In genomic region chr13:28719656-28720055, GRCh38 we compare ENCODE assay signal across 9 cellular contexts. TPM values are rescaled to one million over a fixed set of nuclear protein-coding genes. Genes with fewer than 3 reads are reported as not detected.
DNase-seq lines count a peak whose midpoint lies in the region; ATAC-seq and TF ChIP-seq lines count a peak whose summit lies in the region.
"Had no signal": no experiment of that assay in that cellular context is flagged by ENCODE, and none has a peak within 500 bp of the region (broad histone marks: within the 10 kb centered on the region; RNA-seq: fewer than 3 reads in every experiment).

No MANE protein-coding gene starts in this region.

- no peak for ATAC-seq in HG03108 (IDR thresholded peaks at IDR 0.05; ENCODE audit: unreplicated experiment)
- ATAC-seq in HG02759 (IDR thresholded peaks at IDR 0.05; ENCODE audit: unreplicated experiment), result no peak

- H3K9me3 Mint-ChIP-seq in HFFc6, result no peaks in the 10 kb centered on the region

- peak overlapping the region; percentile 38 for H2BK15ac ChIP-seq in mesendoderm (replicated peaks; ENCODE audit: low read depth)

- in situ Hi-C loops in GM13976 (cut with MboI; ENCODE audit: low sequenced_read_pairs, unreplicated experiment), result no loop called here

- H3K4me1 ChIP-seq in breast epithelium (no peaks in the 10 kb centered on the region), mesendoderm (ENCODE audit: control insufficient read depth, low read depth, low read length) (peaks cover 9% of the 10 kb centered on the region)

- no peak overlapping the region for H3K9ac ChIP-seq in mesendoderm (ENCODE audit: low read length)

- peaks cover 59% of the 10 kb centered on the region for H3K4me1 Mint-ChIP-seq in HFFc6 (ENCODE audit: low read depth)

- no peak overlapping the region for H2BK5ac ChIP-seq in mesendoderm (ENCODE audit: low read length)

- H3K23ac ChIP-seq in mesendoderm (ENCODE audit: low read length), result no peak overlapping the region

- no peaks in the 10 kb centered on the region for H3K9me3 ChIP-seq in breast epithelium

- H3K79me2 ChIP-seq in mesendoderm (ENCODE audit: control insufficient read depth, insufficient read depth, low read length), result no peaks in the 10 kb centered on the region

- peak overlapping the region; percentile 98 for H3K27ac Mint-ChIP-seq in HFFc6

- H3K4me2 ChIP-seq in mesendoderm (ENCODE audit: low read length), result peak overlapping the region; percentile 57

- H3K56ac ChIP-seq in mesendoderm (ENCODE audit: low read length), result peak overlapping the region; percentile 17

- H3K79me1 ChIP-seq in mesendoderm (ENCODE audit: low read length), result no peaks in the 10 kb centered on the region

- peaks cover 4% of the 10 kb centered on the region for H3K27me3 Mint-ChIP-seq in HFFc6 (ENCODE audit: insufficient read depth)

- no peaks in the 10 kb centered on the region for H3K27me3 ChIP-seq in breast epithelium
- no peaks in the 10 kb centered on the region for H3K27me3 ChIP-seq in mesendoderm (ENCODE audit: insufficient read depth, low read length, poor library complexity)

- no peak for TF ChIP-seq POLR2A in breast epithelium (IDR thresholded peaks at IDR 0.05)

- H3K27ac ChIP-seq in breast epithelium (peak overlapping the region in 1 of 2 donors; percentile 91), mesendoderm (ENCODE audit: low read depth, low read length) (no peak overlapping the region)

- intact Hi-C loops in breast epithelium (cut with DNase I; ENCODE audit: low total_unique reads), result no loop called here

- H2AK5ac ChIP-seq in mesendoderm (ENCODE audit: low read length), result no peak overlapping the region

- no peaks in the 10 kb centered on the region for H3K36me3 Mint-ChIP-seq in HFFc6 (ENCODE audit: low read depth)

- no CpG with 5 or more reads among the region's 6 CpGs for WGBS in mesendoderm (ENCODE audit: extremely low coverage, insufficient coverage, low lambda C conversion rate)

- peak overlapping the region; percentile 96 for H3K4me3 Mint-ChIP-seq in HFFc6

- H4K8ac ChIP-seq in mesendoderm (ENCODE audit: low read depth, low read length), result no peak overlapping the region

- peak; percentile 87 for DNase-seq in A172 (ENCODE audit: low spot score)
- DNase-seq in HFFc6, result peak; percentile 89
- DNase-seq in breast epithelium (ENCODE audit: low spot score in 2 of 2), result no peak
- DNase-seq in mesendoderm, result no peak
- DNase-seq in GM13976 (ENCODE audit: low spot score), result no peak
- DNase-seq in nucleus accumbens (lab: John Stamatoyannopoulos, UW), result no peak
- DNase-seq: GF-D8 had no signal

- no peak overlapping the region for H4K5ac ChIP-seq in mesendoderm (ENCODE audit: low read length)

- H2BK120ac ChIP-seq in mesendoderm (ENCODE audit: low read depth, low read length), result no peak overlapping the region

- H3K4me3 ChIP-seq in breast epithelium (peak overlapping the region in 2 of 3 donors; percentile 70 to 78), mesendoderm (ENCODE audit: low read length) (no peak overlapping the region)

- no peak for TF ChIP-seq CTCF in HFFc6 (IDR thresholded peaks at IDR 0.05)
- TF ChIP-seq CTCF in breast epithelium (IDR thresholded peaks at IDR 0.05), result no peak
- no peak for TF ChIP-seq CTCF in GM13976 (IDR thresholded peaks at IDR 0.05; ENCODE audit: borderline replicate concordance, control extremely low read depth, extremely low read depth, insufficient read depth, missing control alignments)

- no peaks in the 10 kb centered on the region for H3K36me3 ChIP-seq in breast epithelium
- H3K36me3 ChIP-seq in mesendoderm (ENCODE audit: control insufficient read depth, insufficient read depth, low read length), result no peaks in the 10 kb centered on the region

- H3K4ac ChIP-seq in mesendoderm (ENCODE audit: low read depth, low read length), result no peak overlapping the region

- H3K18ac ChIP-seq in mesendoderm (ENCODE audit: low read length), result no peak overlapping the region

RNA-seq across cellular contexts. Expression of gene SLC46A3, which starts 0.9 kb away (rescaled TPM):
- total RNA-seq in A172 (2014; rRNA removed; shearing (Covaris generic)), result 26.7 and 28.3 TPM in 2 replicates
- 1 to 10 TPM; 2.2 to 4.3 (median 2.8) TPM for total RNA-seq in HFFc6 (2021; fragmentation: NEBNext Ultra II Directional; extraction: Animal tissue kit (Norgen Biotek cat#: 25700))
- total RNA-seq in breast epithelium, result 10 to 100 TPM; 17.1 to 29.7 (median 25.6) TPM
- polyA plus RNA-seq in mesendoderm (2013, experiment 1 of 2), result 1.1 TPM
- polyA plus RNA-seq in mesendoderm (2013, experiment 2 of 2), result 0.85 TPM

Comparison
In these comparisons a context has a peak if more than half of its experiments do, and no peak if none do; other contexts are left out.
1. DNase-seq: peak in A172 (single experiment) and HFFc6 (single experiment); none in breast epithelium (0 of 2), mesendoderm (single experiment), GM13976 (single experiment) and nucleus accumbens (0 of 56).